8 cellular contexts compared by ENCODE assay signal in genomic region chr10:93701903-93702277, GRCh38. TPM values are rescaled to one million over a fixed set of nuclear protein-coding genes. Genes with fewer than 3 reads are reported as not detected.
DNase-seq lines count a peak whose midpoint lies in the region; ATAC-seq and TF ChIP-seq lines count a peak whose summit lies in the region.

No MANE protein-coding gene starts in this region.

- no peak for TF ChIP-seq EP300 in sigmoid colon (IDR thresholded peaks at IDR 0.05)

- POLR2A ChIA-PET in activated CD4-positive, alpha-beta memory T cell treated with anti-CD3 and anti-CD28 coated beads, Interleukin-2, amount 10 ng/mL, durations not matched to agents 7 days and 5 days (lab: Charles Lee), result interaction anchor here (1.0 to 1.9 kb wide), 7 partner anchors 11 to 1111 kb away, joined by 3 to 5 read pairs (median 3); partner anchors contain the start of genes CEP55 and HELLS

- TF ChIP-seq POLR2A in sigmoid colon (IDR thresholded peaks at IDR 0.05), result no peak

- peaks cover 12% of the 10 kb centered on the region for H3K4me1 Mint-ChIP-seq in activated CD4-positive, alpha-beta memory T cell treated with anti-CD3 and anti-CD28 coated beads, Interleukin-2, amount 10 ng/mL, durations not matched to agents 7 days and 5 days

- CTCF ChIA-PET in activated CD4-positive, alpha-beta memory T cell treated with anti-CD3 and anti-CD28 coated beads, Interleukin-2, amount 10 ng/mL, durations not matched to agents 7 days and 5 days (lab: Charles Lee), result interaction anchor here (1.1 to 2.5 kb wide), 4 partner anchors 20 to 1992 kb away, joined by 3 to 6 read pairs (median 6); partner anchors contain the start of gene TCTN3

- no peaks in the 10 kb centered on the region for H3K27me3 Mint-ChIP-seq in activated CD4-positive, alpha-beta memory T cell treated with anti-CD3 and anti-CD28 coated beads, Interleukin-2, amount 10 ng/mL, durations not matched to agents 7 days and 5 days

- intact Hi-C loops in sigmoid colon (cut with DNase I), result loop anchor here (1.0 to 10.0 kb wide), 4 partner anchors 53 to 663 kb away; partner anchors contain the start of genes NOC3L and SLC35G1

- peak overlapping the region; percentile 91 for H3K4me2 ChIP-seq in DND-41 (ENCODE audit: insufficient read depth, low read length)

- WGBS in sigmoid colon, 2 donors, result 0 to 2% methylated on average over 10 of the region's 10 CpGs

- H3K4me3 Mint-ChIP-seq in activated CD4-positive, alpha-beta memory T cell treated with anti-CD3 and anti-CD28 coated beads, Interleukin-2, amount 10 ng/mL, durations not matched to agents 7 days and 5 days, result no peak overlapping the region

- H3K9me3 ChIP-seq in DND-41 (ENCODE audit: insufficient read depth, low read length, severe bottlenecking), result no peaks in the 10 kb centered on the region
- no peaks in the 10 kb centered on the region for H3K9me3 ChIP-seq in sigmoid colon

- H3K9me3 Mint-ChIP-seq in activated CD4-positive, alpha-beta memory T cell treated with anti-CD3 and anti-CD28 coated beads, Interleukin-2, amount 10 ng/mL, durations not matched to agents 7 days and 5 days, result no peaks in the 10 kb centered on the region

- H3K36me3 Mint-ChIP-seq in activated CD4-positive, alpha-beta memory T cell treated with anti-CD3 and anti-CD28 coated beads, Interleukin-2, amount 10 ng/mL, durations not matched to agents 7 days and 5 days (ENCODE audit: low read depth), result peaks cover 10% of the 10 kb centered on the region

- no peak overlapping the region for H3K27ac Mint-ChIP-seq in activated CD4-positive, alpha-beta memory T cell treated with anti-CD3 and anti-CD28 coated beads, Interleukin-2, amount 10 ng/mL, durations not matched to agents 7 days and 5 days

- H3K9ac ChIP-seq in DND-41 (ENCODE audit: low read depth, low read length), result peak overlapping the region; percentile 63

- TF ChIP-seq CTCF in DND-41 (IDR thresholded peaks at IDR 0.05; ENCODE audit: borderline replicate concordance, extremely low read depth, low read length, poor library complexity, severe bottlenecking), result no peak
- no peak for TF ChIP-seq CTCF in sigmoid colon (IDR thresholded peaks at IDR 0.05)

- peaks cover 37% of the 10 kb centered on the region for H3K4me1 ChIP-seq in DND-41 (ENCODE audit: insufficient read depth, low read length)
- peaks cover 0 to 26% (median 11%) of the 10 kb centered on the region in 4 donors for H3K4me1 ChIP-seq in sigmoid colon

- DNase-seq in DND-41 (no peak), germinal center (ENCODE audit: low spot score) (peak; percentile 8), sigmoid colon (no peak), inferior parietal cortex (ENCODE audit: extremely low spot score) (no peak), NCI-H526 (lab: John Stamatoyannopoulos, UW) (no peak)
- peak; percentile 20 for DNase-seq in activated CD4-positive, alpha-beta memory T cell treated with anti-CD3 and anti-CD28 coated beads, Interleukin-2, amount 10 ng/mL, durations not matched to agents 7 days and 5 days

- H3K27me3 ChIP-seq in DND-41 (ENCODE audit: insufficient read depth, low read length, poor library complexity) (no peaks in the 10 kb centered on the region), sigmoid colon (no peaks in the 10 kb centered on the region)

- H3K36me3 ChIP-seq in DND-41 (ENCODE audit: insufficient read depth, low read length) (peaks cover 23% of the 10 kb centered on the region), sigmoid colon (peaks cover 0 to 27% (median 0%) of the 10 kb centered on the region in 4 donors)

- no peaks in the 10 kb centered on the region for H4K20me1 ChIP-seq in DND-41 (ENCODE audit: insufficient read depth, low read length)

- peaks cover 8% of the 10 kb centered on the region for H3K79me2 ChIP-seq in DND-41 (ENCODE audit: insufficient read depth, low read length)

- peak overlapping the region; percentile 49 to 78; a peak in 3 of 4 replicates for H3K4me3 ChIP-seq in DND-41 (ENCODE audit: low read depth in 1 of 2, low read length in 2 of 2)
- H3K4me3 ChIP-seq in sigmoid colon, result peak overlapping the region; percentile 58 to 70 (median 65)

- peak overlapping the region; percentile 96 for H2AFZ ChIP-seq in DND-41 (ENCODE audit: low read depth, low read length)

- ATAC-seq in DND-41 (ENCODE audit: insufficient read depth, low read depth) (peak; percentile 10; the same call in 2 of the 3 replicates), GM19438 (IDR thresholded peaks at IDR 0.05; ENCODE audit: low read depth, unreplicated experiment) (peak; percentile 20), HG03469 (IDR thresholded peaks at IDR 0.05; ENCODE audit: unreplicated experiment) (peak; percentile 4)

- H3K27ac ChIP-seq in DND-41 (ENCODE audit: low read length), result peak overlapping the region; percentile 79
- peak overlapping the region; percentile 85 to 93 (median 89) for H3K27ac ChIP-seq in sigmoid colon

RNA-seq across cellular contexts. Expression of gene FRA10AC1, which starts 0.5 kb away (rescaled TPM):
- 10 to 100 TPM; 11.7 to 14.7 TPM for total RNA-seq in activated CD4-positive, alpha-beta memory T cell treated with anti-CD3 and anti-CD28 coated beads, Interleukin-2, amount 10 ng/mL, durations not matched to agents 7 days and 5 days
- 10 to 100 TPM; 11.3 to 23.5 (median 17.3) TPM for total RNA-seq in sigmoid colon
- polyA plus RNA-seq in sigmoid colon, result 10 to 100 TPM in 1 of 3 donors, 1 to 10 TPM in 2; 4.2 to 14.3 (median 5.4) TPM

RNA-seq across cellular contexts. Expression of gene LGI1, which starts 55.8 kb away (rescaled TPM):
- total RNA-seq in activated CD4-positive, alpha-beta memory T cell treated with anti-CD3 and anti-CD28 coated beads, Interleukin-2, amount 10 ng/mL, durations not matched to agents 7 days and 5 days, result not detected
- 10 to 100 TPM in 2 of 4 donors, 1 to 10 TPM in 2; 3.2 to 28.1 (median 7.2) TPM for total RNA-seq in sigmoid colon
- polyA plus RNA-seq in sigmoid colon, result 1 to 10 TPM in 2 of 3 donors, under 1 TPM in 1; 0.89 to 2.4 (median 1.2) TPM

Comparison
In these comparisons a context has a peak if more than half of its experiments do, and no peak if none do; other contexts are left out.
1. DNase-seq: peak in activated CD4-positive, alpha-beta memory T cell treated with anti-CD3 and anti-CD28 coated beads, Interleukin-2, amount 10 ng/mL, durations not matched to agents 7 days and 5 days (single experiment) and germinal center (single experiment); none in DND-41 (single experiment), sigmoid colon (single experiment), inferior parietal cortex (single experiment) and NCI-H526 (0 of 2).
2. RNA of gene LGI1, which starts 55.8 kb away (total RNA-seq): 3.2 to 28.1 TPM in sigmoid colon; not detected in activated CD4-positive, alpha-beta memory T cell treated with anti-CD3 and anti-CD28 coated beads, Interleukin-2, amount 10 ng/mL, durations not matched to agents 7 days and 5 days; every median in the first group is over 4 times any median in the second.
3. Peak in every context shown above with its lines, with median percentiles within 50 percentile points of each other: ATAC-seq.